Comparison of ENCODE assay signal across 8 cellular contexts in genomic region chr6:11144393-11144829, GRCh38. TPM values are rescaled to one million over a fixed set of nuclear protein-coding genes. Genes with fewer than 3 reads are reported as not detected.
DNase-seq lines count a peak whose midpoint lies in the region; ATAC-seq, FAIRE-seq and TF ChIP-seq lines count a peak whose summit lies in the region.

No MANE protein-coding gene starts in this region.

- H3K27me3 ChIP-seq in Caco-2 (replicated peaks; ENCODE audit: control insufficient read depth, insufficient read depth, low read length) (no peaks in the 10 kb centered on the region), prostate gland (replicated peaks; ENCODE audit: insufficient read depth) (no peaks in the 10 kb centered on the region)

- peaks cover 19% of the 10 kb centered on the region for H3K4me1 Mint-ChIP-seq in Caco-2 (ENCODE audit: low read depth, unreplicated experiment)

- no TSS peak for BruUV-seq in Caco-2 (replicated peaks; lab: Mats Ljungman, UMichigan)

- intact Hi-C loops in Caco-2 (cut with micrococcal nuclease; ENCODE audit: unreplicated experiment): loop anchor here (1.0 to 10.0 kb wide), 5 partner anchors 192 to 431 kb away; no protein-coding TSS in a partner anchor
- intact Hi-C loops in Right ventricle myocardium inferior (cut with DNase I): loop anchor here (1.0 to 2.0 kb wide), 2 partner anchors 352 to 430 kb away; no protein-coding TSS in a partner anchor
- intact Hi-C loops in prostate gland (cut with DNase I): loop anchor here (10.0 kb wide), 1 partner anchor 430 kb away; no protein-coding TSS in a partner anchor

- peaks cover 10% of the 10 kb centered on the region; the same call in 1 of the 2 replicates for H3K4me1 ChIP-seq in Caco-2
- no peaks in the 10 kb centered on the region for H3K4me1 ChIP-seq in prostate gland (replicated peaks)

- H3K9me3 Mint-ChIP-seq in Caco-2 (ENCODE audit: unreplicated experiment): no peaks in the 10 kb centered on the region
- H3K9me3 Mint-ChIP-seq in activated naive CD4-positive, alpha-beta T cell treated with anti-CD3 and anti-CD28 coated beads, Interleukin-2, amount 50 U/mL, for 72 hours: peaks cover 0 to 3% of the 10 kb centered on the region in 2 donors

- ATAC-seq in GM21381 (IDR thresholded peaks at IDR 0.05; ENCODE audit: unreplicated experiment): peak; percentile 89
- ATAC-seq in activated naive CD4-positive, alpha-beta T cell treated with anti-CD3 and anti-CD28 coated beads, Interleukin-2, amount 50 U/mL, for 72 hours: peak; percentile 88 to 93
- peak; percentile 89 for ATAC-seq in Right ventricle myocardium inferior

- TF ChIP-seq CTCF in Caco-2 (IDR thresholded peaks at IDR 0.05; ENCODE audit: insufficient read depth in 1 of 2, low read depth in 1 of 2, low read length in 1 of 2, severe bottlenecking in 1 of 2, unreplicated experiment in 1 of 2): peak; percentile 93 to 94
- peak; percentile 78 to 92 (median 86) for TF ChIP-seq CTCF in prostate gland (IDR thresholded peaks at IDR 0.05)

- no peaks in the 10 kb centered on the region for H3K27me3 Mint-ChIP-seq in Caco-2 (ENCODE audit: insufficient read depth, unreplicated experiment)

- H3K27ac Mint-ChIP-seq in Caco-2 (ENCODE audit: unreplicated experiment): peak overlapping the region; percentile 31
- H3K27ac Mint-ChIP-seq in activated naive CD4-positive, alpha-beta T cell treated with anti-CD3 and anti-CD28 coated beads, Interleukin-2, amount 50 U/mL, for 72 hours: no peak overlapping the region

- CTCF ChIA-PET in Caco-2 (lab: Charles Lee): interaction anchor here (1.0 to 1.8 kb wide), 3 partner anchors 88 to 352 kb away, joined by 6 to 10 read pairs (median 8); partner anchors contain the start of gene NEDD9

- no peak overlapping the region for H3K27ac ChIP-seq in prostate gland

- 19% methylated on average over 6 of the region's 6 CpGs for WGBS in prostate gland

- FAIRE-seq in urothelium cell line (lab: Jason Lieb, UNC): no peak

- no peak for TF ChIP-seq POLR2A in prostate gland (IDR thresholded peaks at IDR 0.05)

- H3K4me3 ChIP-seq in Caco-2 (ENCODE audit: low read depth, low read length) (no peak overlapping the region), prostate gland (no peak overlapping the region)

- H3K9me3 ChIP-seq in Caco-2: no peaks in the 10 kb centered on the region
- no peaks in the 10 kb centered on the region for H3K9me3 ChIP-seq in prostate gland

- DNase-seq in Caco-2 (peak; percentile 76 to 83), KG1 (lab: John Stamatoyannopoulos, UW) (peak; percentile 11), SKM-1 treated with dmso at 0.1 percent for 144 hours (lab: John Stamatoyannopoulos, UW; ENCODE audit: unreplicated experiment) (peak; percentile 63), Right ventricle myocardium inferior (ENCODE audit: missing footprints) (peak; percentile 72), prostate gland (ENCODE audit: low spot score) (peak; percentile 78), urothelium cell line (ENCODE audit: low spot score) (peak; percentile 78)
- peak; percentile 74 to 76 for DNase-seq in activated naive CD4-positive, alpha-beta T cell treated with anti-CD3 and anti-CD28 coated beads, Interleukin-2, amount 50 U/mL, for 72 hours (ENCODE audit: low spot score in 2 of 2)

- no peak overlapping the region for H3K4me3 Mint-ChIP-seq in Caco-2 (ENCODE audit: unreplicated experiment)

- no peaks in the 10 kb centered on the region for H3K36me3 Mint-ChIP-seq in Caco-2 (ENCODE audit: insufficient read depth, unreplicated experiment)
- H3K36me3 Mint-ChIP-seq in activated naive CD4-positive, alpha-beta T cell treated with anti-CD3 and anti-CD28 coated beads, Interleukin-2, amount 50 U/mL, for 72 hours: no peaks in the 10 kb centered on the region

- POLR2A ChIA-PET in Caco-2 (lab: Charles Lee): no interaction called here

- H3K36me3 ChIP-seq in Caco-2 (ENCODE audit: control insufficient read depth, insufficient read depth, low read length) (no peaks in the 10 kb centered on the region), prostate gland (no peaks in the 10 kb centered on the region)

RNA-seq across cellular contexts. Expression of gene ERVFRD-1, which starts 32.9 kb away (rescaled TPM):
- 0.29 and 0.58 TPM in 2 replicates for total RNA-seq in Caco-2 (2022)
- total RNA-seq in activated naive CD4-positive, alpha-beta T cell treated with anti-CD3 and anti-CD28 coated beads, Interleukin-2, amount 50 U/mL, for 72 hours: not detected
- total RNA-seq in Right ventricle myocardium inferior: 0.14 TPM
- total RNA-seq in prostate gland: not detected

RNA-seq across cellular contexts. Expression of gene SMIM13, which starts 50.8 kb away (rescaled TPM):
- 16.3 and 18.8 TPM in 2 replicates for total RNA-seq in Caco-2 (2022)
- total RNA-seq in activated naive CD4-positive, alpha-beta T cell treated with anti-CD3 and anti-CD28 coated beads, Interleukin-2, amount 50 U/mL, for 72 hours: 1 to 10 TPM; 6.3 to 6.4 TPM
- total RNA-seq in Right ventricle myocardium inferior: 12.6 TPM
- total RNA-seq in prostate gland: 1 to 10 TPM; 4.4 to 7.2 TPM

Comparison
In these comparisons a context has a peak if more than half of its experiments do, and no peak if none do; other contexts are left out.
1. DNase-seq: peak in every context shown above with its lines; median percentile 80 in Caco-2; 78 in prostate gland; 78 in urothelium cell line; 75 in activated naive CD4-positive, alpha-beta T cell treated with anti-CD3 and anti-CD28 coated beads, Interleukin-2, amount 50 U/mL, for 72 hours; 72 in Right ventricle myocardium inferior; 63 in SKM-1 treated with dmso at 0.1 percent for 144 hours; 11 in KG1.